In the genomic region with DNA sequence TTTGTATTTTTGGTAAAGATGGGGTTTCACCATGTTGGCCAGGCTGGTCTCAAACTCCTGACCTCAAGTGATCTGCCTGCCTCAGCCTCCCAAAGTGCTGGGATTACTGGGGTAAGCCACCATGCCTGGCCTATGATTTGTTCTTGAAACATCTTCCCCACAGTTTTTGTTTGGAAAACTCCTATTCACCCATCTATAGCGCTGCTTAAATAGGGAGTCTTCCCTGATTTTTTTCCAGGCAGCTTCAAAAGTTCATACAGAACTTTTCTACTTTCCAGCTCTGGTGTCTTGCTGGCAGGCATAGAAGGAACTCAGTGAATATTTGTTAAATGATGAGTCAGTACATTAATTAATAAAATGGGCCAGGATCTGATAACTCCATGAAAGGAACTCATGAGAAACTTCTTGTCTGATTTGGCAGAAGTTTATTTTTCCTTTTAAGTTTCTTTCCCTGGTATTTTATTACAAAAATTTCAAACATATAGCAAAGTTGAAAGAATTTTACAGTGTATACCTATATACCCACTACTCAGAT, we compare ENCODE assay signal across 3 cellular contexts.
TF ChIP-seq lines count a peak whose summit lies in the region.

No MANE protein-coding gene starts in this region.

TF ChIP-seq in SK-N-SH treated with all-trans-retinoic acid at 6 μM for 48 hours, 23 proteins besides CTCF, POLR2A, EP300 and RAD21:
- peak; percentile 100 for TF ChIP-seq ZFP3 (CRISPR knock-in tag; IDR thresholded peaks at IDR 0.05)
- TF ChIP-seq ISL1 (CRISPR knock-in tag; IDR thresholded peaks at IDR 0.05), result peak; percentile 72
- no peak for TF ChIP-seq ZNF8 (CRISPR knock-in tag; IDR thresholded peaks at IDR 0.05)

TF ChIP-seq in SK-N-SH, 30 proteins besides CTCF, POLR2A, EP300 and RAD21:
- TF ChIP-seq FOXM1 (IDR thresholded peaks at IDR 0.05; ENCODE audit: low read depth), result no peak
- TF ChIP-seq MXI1 (IDR thresholded peaks at IDR 0.05; ENCODE audit: low read depth, low read length), result no peak

TF ChIP-seq in IMR-90, 13 proteins besides CTCF, POLR2A, EP300 and RAD21:
- no peak for TF ChIP-seq SMC3 (IDR thresholded peaks at IDR 0.05; ENCODE audit: low read depth, low read length)
- no peak for TF ChIP-seq CHD1 (IDR thresholded peaks at IDR 0.05; ENCODE audit: low read depth, low read length)
- peak; percentile 30; the same call in 1 of the 2 replicates for TF ChIP-seq MAFK (IDR thresholded peaks at IDR 0.05; ENCODE audit: low read depth, low read length)
- TF ChIP-seq MAZ (IDR thresholded peaks at IDR 0.05; ENCODE audit: borderline replicate concordance, low read depth, low read length), result no peak
- no peak for TF ChIP-seq RFX5 (IDR thresholded peaks at IDR 0.05; ENCODE audit: low read depth, low read length)
